In genomic region chr1:110673197-110673701, GRCh38 we compare ENCODE assay signal across 9 cellular contexts. TPM values are rescaled to one million over a fixed set of nuclear protein-coding genes. Genes with fewer than 3 reads are reported as not detected.
A peak's percentile ranks its signal among the peaks of the same experiment; 100 is the strongest.
DNase-seq lines count a peak whose midpoint lies in the region; ATAC-seq and TF ChIP-seq lines count a peak whose summit lies in the region.
"Had no signal": no experiment of that assay in that cellular context is flagged by ENCODE, and none has a peak within 500 bp of the region (broad histone marks: within the 10 kb centered on the region; RNA-seq: fewer than 3 reads in every experiment).

No MANE protein-coding gene starts in this region.

- in situ Hi-C loops in transverse colon (cut with MboI; ENCODE audit: low pct_ligation_motif_present in 1 of 4, low pct_unique_long_range_greater_than_20kb in 1 of 4, low sequenced_read_pairs in 3 of 4), result no loop called here

- BruUV-seq in A673 (replicated peaks; lab: Mats Ljungman, UMichigan), result no TSS peak

- TF ChIP-seq POLR2A in transverse colon (IDR thresholded peaks at IDR 0.05), result no peak

- TF ChIP-seq CTCF in left ventricle myocardium inferior (IDR thresholded peaks at IDR 0.05; ENCODE audit: borderline replicate concordance) (no peak), transverse colon (IDR thresholded peaks at IDR 0.05) (no peak), A673 (conservative IDR thresholded peaks at IDR 0.05; ENCODE audit: low read depth, low read length) (no peak)

- H3K27ac ChIP-seq in left ventricle myocardium inferior (replicated peaks), result no peak overlapping the region
- peak overlapping the region; percentile 52 to 79 (median 62) for H3K27ac ChIP-seq in transverse colon
- no peak overlapping the region for H3K27ac ChIP-seq in A673 (ENCODE audit: low read depth, low read length, poor library complexity, severe bottlenecking)

- peak overlapping the region; percentile 96 for H3K27ac Mint-ChIP-seq in activated CD8-positive, alpha-beta memory T cell treated with anti-CD3 and anti-CD28 coated beads, Interleukin-2, amount 10 ng/mL, durations not matched to agents 7 days and 5 days
- peak overlapping the region; percentile 91 to 99 (median 95) for H3K27ac Mint-ChIP-seq in immature natural killer cell

- H3K36me3 Mint-ChIP-seq in activated CD8-positive, alpha-beta memory T cell treated with anti-CD3 and anti-CD28 coated beads, Interleukin-2, amount 10 ng/mL, durations not matched to agents 7 days and 5 days, result peaks cover 51% of the 10 kb centered on the region
- peaks cover 0 to 4% (median 0%) of the 10 kb centered on the region in 3 donors for H3K36me3 Mint-ChIP-seq in immature natural killer cell

- H3K9me3 ChIP-seq in left ventricle myocardium inferior (replicated peaks) (no peaks in the 10 kb centered on the region), transverse colon (no peaks in the 10 kb centered on the region), A673 (ENCODE audit: low read depth, low read length, poor library complexity, severe bottlenecking) (no peaks in the 10 kb centered on the region)

- no peaks in the 10 kb centered on the region for H3K27me3 Mint-ChIP-seq in activated CD8-positive, alpha-beta memory T cell treated with anti-CD3 and anti-CD28 coated beads, Interleukin-2, amount 10 ng/mL, durations not matched to agents 7 days and 5 days
- H3K27me3 Mint-ChIP-seq in immature natural killer cell (ENCODE audit: low read depth in 3 of 3), result peaks cover 19 to 23% (median 22%) of the 10 kb centered on the region in 3 donors

- intact Hi-C loops in left ventricle myocardium inferior (cut with micrococcal nuclease) (no loop called here), Right ventricle myocardium inferior (cut with DNase I) (no loop called here), transverse colon (cut with DNase I; ENCODE audit: low total_unique reads) (no loop called here), A673 (cut with micrococcal nuclease; ENCODE audit: unreplicated experiment) (no loop called here)

- peaks cover 93% of the 10 kb centered on the region for H3K27me3 ChIP-seq in left ventricle myocardium inferior (ENCODE audit: low read depth)
- peaks cover 83% of the 10 kb centered on the region for H3K27me3 ChIP-seq in transverse colon
- H3K27me3 ChIP-seq in A673 (replicated peaks; ENCODE audit: insufficient read depth, low read depth, low read length, poor library complexity), result peaks cover 85% of the 10 kb centered on the region

- CTCF ChIA-PET in activated CD8-positive, alpha-beta memory T cell treated with anti-CD3 and anti-CD28 coated beads, Interleukin-2, amount 10 ng/mL, durations not matched to agents 7 days and 5 days (lab: Charles Lee), result interaction anchor here (0.9 to 6.7 kb wide), 9 partner anchors 26 to 200 kb away, joined by 3 to 53 read pairs (median 22); partner anchors contain the start of gene CD53
- CTCF ChIA-PET in A673 (lab: Charles Lee), result no interaction called here

- ATAC-seq in Right ventricle myocardium inferior (no peak), HG03097 (IDR thresholded peaks at IDR 0.05; ENCODE audit: low FRiP score, unreplicated experiment) (no peak)
- peak; percentile 7 for ATAC-seq in activated CD8-positive, alpha-beta memory T cell treated with anti-CD3 and anti-CD28 coated beads, Interleukin-2, amount 10 ng/mL, durations not matched to agents 7 days and 5 days

- no peaks in the 10 kb centered on the region for H3K9me3 Mint-ChIP-seq in activated CD8-positive, alpha-beta memory T cell treated with anti-CD3 and anti-CD28 coated beads, Interleukin-2, amount 10 ng/mL, durations not matched to agents 7 days and 5 days (ENCODE audit: low read depth)
- H3K9me3 Mint-ChIP-seq in immature natural killer cell, result no peaks in the 10 kb centered on the region

- 66 to 89% methylated on average over 11 to 25 of the region's 25 CpGs for WGBS in transverse colon (ENCODE audit: low coverage in 1 of 2), 2 donors

- POLR2A ChIA-PET in A673 (lab: Charles Lee; ENCODE audit: low non-redundant PET), result no interaction called here

- H3K4me1 ChIP-seq in left ventricle myocardium inferior, result peaks cover 18% of the 10 kb centered on the region
- peaks cover 0 to 13% (median 10%) of the 10 kb centered on the region in 4 donors for H3K4me1 ChIP-seq in transverse colon
- no peaks in the 10 kb centered on the region for H3K4me1 ChIP-seq in A673 (ENCODE audit: insufficient read depth, low read length, poor library complexity, severe bottlenecking)

- no peaks in the 10 kb centered on the region for H3K36me3 ChIP-seq in left ventricle myocardium inferior
- no peaks in the 10 kb centered on the region for H3K36me3 ChIP-seq in transverse colon
- H3K36me3 ChIP-seq in A673 (ENCODE audit: insufficient read depth, low read length, poor library complexity, severe bottlenecking), result no peaks in the 10 kb centered on the region

- H3K4me3 Mint-ChIP-seq in activated CD8-positive, alpha-beta memory T cell treated with anti-CD3 and anti-CD28 coated beads, Interleukin-2, amount 10 ng/mL, durations not matched to agents 7 days and 5 days, result peak overlapping the region; percentile 100
- peak overlapping the region; percentile 86 to 95 (median 87) for H3K4me3 Mint-ChIP-seq in immature natural killer cell

- DNase-seq in left ventricle myocardium inferior (no peak), Right ventricle myocardium inferior (ENCODE audit: missing footprints) (no peak), immature natural killer cell (peak; percentile 20 to 48 (median 40)), transverse colon (no peak), NCI-H1694 (lab: John Stamatoyannopoulos, UW) (no peak), A673 (ENCODE audit: low spot score) (no peak)
- peak; percentile 71 for DNase-seq in activated CD8-positive, alpha-beta memory T cell treated with anti-CD3 and anti-CD28 coated beads, Interleukin-2, amount 10 ng/mL, durations not matched to agents 7 days and 5 days

- H3K4me1 Mint-ChIP-seq in activated CD8-positive, alpha-beta memory T cell treated with anti-CD3 and anti-CD28 coated beads, Interleukin-2, amount 10 ng/mL, durations not matched to agents 7 days and 5 days, result peaks cover 17% of the 10 kb centered on the region
- peaks cover 55 to 58% of the 10 kb centered on the region in 2 donors for H3K4me1 Mint-ChIP-seq in immature natural killer cell

- TF ChIP-seq EP300 in transverse colon (IDR thresholded peaks at IDR 0.05; ENCODE audit: low read depth), result no peak

- peak overlapping the region; percentile 3 for H3K4me3 ChIP-seq in left ventricle myocardium inferior
- peak overlapping the region in 3 of 4 donors; percentile 34 to 51 (median 39) for H3K4me3 ChIP-seq in transverse colon
- no peak overlapping the region for H3K4me3 ChIP-seq in A673 (ENCODE audit: low read depth, low read length, poor library complexity, severe bottlenecking)

RNA-seq across cellular contexts. Expression of gene KCNA3, which starts 1.5 kb away (rescaled TPM):
- 0.22 TPM for total RNA-seq in left ventricle myocardium inferior
- total RNA-seq in Right ventricle myocardium inferior, result 0.38 TPM
- total RNA-seq in activated CD8-positive, alpha-beta memory T cell treated with anti-CD3 and anti-CD28 coated beads, Interleukin-2, amount 10 ng/mL, durations not matched to agents 7 days and 5 days, result 10 to 100 TPM; 59.8 to 95.2 TPM
- polyA plus RNA-seq in immature natural killer cell, result 10 to 100 TPM; 11.7 to 15.3 (median 12.4) TPM
- total RNA-seq in transverse colon, result 10 to 100 TPM in 3 of 4 donors, 1 to 10 TPM in 1; 2.9 to 22.4 (median 10.9) TPM
- 0.15 and 0.43 TPM in 2 replicates for total RNA-seq in A673 (2021)
- total RNA-seq: lung microvascular endothelial cell had no signal

Comparison
In these comparisons a context has a peak if more than half of its experiments do, and no peak if none do; other contexts are left out.
1. DNase-seq: peak in activated CD8-positive, alpha-beta memory T cell treated with anti-CD3 and anti-CD28 coated beads, Interleukin-2, amount 10 ng/mL, durations not matched to agents 7 days and 5 days (single experiment) and immature natural killer cell (3 of 3); none in left ventricle myocardium inferior (single experiment), Right ventricle myocardium inferior (single experiment), transverse colon (single experiment), NCI-H1694 (single experiment) and A673 (single experiment).
2. H3K27ac ChIP-seq: peak in transverse colon (4 of 4); none in left ventricle myocardium inferior (single experiment) and A673 (single experiment).